Comparison of ENCODE assay signal across 8 cellular contexts in the genomic region with DNA sequence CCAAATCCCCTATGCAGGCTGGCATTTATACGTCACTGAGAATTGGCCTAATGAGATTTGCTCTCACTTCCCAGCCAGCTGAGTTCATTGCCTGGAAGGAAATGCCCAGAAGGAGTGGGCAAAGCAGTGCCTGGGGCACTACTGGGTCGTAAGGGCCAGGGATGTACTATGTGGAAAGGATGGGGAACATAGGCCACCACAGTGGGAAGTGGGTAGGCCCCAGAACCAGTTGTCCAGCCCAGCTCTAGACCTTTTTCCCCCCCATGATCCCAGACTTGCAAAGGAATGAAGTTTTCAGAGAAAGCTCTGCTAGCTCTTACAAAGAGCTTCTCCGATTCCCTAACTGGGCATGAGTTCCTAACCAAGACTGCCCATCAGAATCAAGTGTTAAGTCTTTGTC. TPM values are rescaled to one million over a fixed set of nuclear protein-coding genes. Genes with fewer than 3 reads are reported as not detected.
"Had no signal": no experiment of that assay in that cellular context is flagged by ENCODE, and none has a peak within 500 bp of the region (broad histone marks: within the 10 kb centered on the region; RNA-seq: fewer than 3 reads in every experiment).

No MANE protein-coding gene starts in this region.

- H3K4me3 ChIP-seq: GM23338 had no signal

- FAIRE-seq: H1, H54, HTR-8/SVneo had no signal

- H3K4me1 Mint-ChIP-seq: GM23338, H9 had no signal

- DNase-seq: H9, HCEC 1CT, IMR-90 had no signal

- ATAC-seq: GM23338 had no signal

- H3K4me3 Mint-ChIP-seq: GM23338, H9 had no signal

- H3K27ac Mint-ChIP-seq: GM23338, H9 had no signal

- H3K9me3 Mint-ChIP-seq: GM23338, H9 had no signal

RNA-seq across cellular contexts. Expression of a gene that starts 13.9 kb away (rescaled TPM):
- total RNA-seq: GM23338, H1, H9, HT-29, IMR-90 had no signal
- polyA plus RNA-seq: GM23338, IMR-90 had no signal

RNA-seq across cellular contexts. Expression of a gene that starts 19.6 kb away (rescaled TPM):
- total RNA-seq: GM23338, H1, H9, HT-29, IMR-90 had no signal
- polyA plus RNA-seq: GM23338, H1, IMR-90 had no signal

RNA-seq across cellular contexts. Expression of a gene that starts 34.1 kb away (rescaled TPM):
- total RNA-seq: IMR-90 had no signal

RNA-seq across cellular contexts. Expression of a gene that starts 42.5 kb away (rescaled TPM):
- total RNA-seq: IMR-90 had no signal
